ENCODE assay signal across 16 cellular contexts in genomic region chr10:35219906-35220890, GRCh38.
DNase-seq lines count a peak whose midpoint lies in the region; ATAC-seq and TF ChIP-seq lines count a peak whose summit lies in the region.
"Had no signal": no experiment of that assay in that cellular context is flagged by ENCODE, and none has a peak within 500 bp of the region (broad histone marks: within the 10 kb centered on the region; RNA-seq: fewer than 3 reads in every experiment).

No MANE protein-coding gene starts in this region.

- TF ChIP-seq EP300 in transverse colon (IDR thresholded peaks at IDR 0.05; ENCODE audit: low read depth): no peak

- H3K4me2 ChIP-seq in hepatocyte (no peak overlapping the region), osteoblast (ENCODE audit: insufficient read depth, low read length) (no peak overlapping the region)

- DNase-seq in activated naive CD4-positive, alpha-beta T cell treated with anti-CD3 and anti-CD28 coated beads, Interleukin-2, amount 50 U/mL, for 16 hours: no peak
- peak; percentile 42 to 82 for DNase-seq in SJCRH30
- peak; percentile 20 for DNase-seq in hepatocyte (ENCODE audit: low spot score)
- no peak for DNase-seq in osteoblast (ENCODE audit: insufficient read length, low spot score, missing footprints)
- DNase-seq in transverse colon: no peak
- no peak for DNase-seq in NK-92 (lab: John Stamatoyannopoulos, UW; ENCODE audit: unreplicated experiment)
- DNase-seq: body of pancreas, Caco-2, GF-D8, NCI-H1694, SW 1271, upper lobe of right lung had no signal

- H3K79me2 ChIP-seq in hepatocyte (no peaks in the 10 kb centered on the region), osteoblast (ENCODE audit: insufficient read depth, low read length) (no peaks in the 10 kb centered on the region)

- no peak overlapping the region for H3K4me3 ChIP-seq in SJCRH30
- no peak overlapping the region for H3K4me3 ChIP-seq in hepatocyte
- H3K4me3 ChIP-seq in osteoblast (ENCODE audit: insufficient read depth, low read length): no peak overlapping the region
- no peak overlapping the region for H3K4me3 ChIP-seq in transverse colon
- H3K4me3 ChIP-seq: body of pancreas, lung, upper lobe of right lung had no signal

- H3K36me3 ChIP-seq in SJCRH30: no peaks in the 10 kb centered on the region
- no peaks in the 10 kb centered on the region for H3K36me3 ChIP-seq in hepatocyte (replicated peaks; ENCODE audit: insufficient read depth, low read depth)
- no peaks in the 10 kb centered on the region for H3K36me3 ChIP-seq in osteoblast (ENCODE audit: insufficient read depth, low read length)
- no peaks in the 10 kb centered on the region for H3K36me3 ChIP-seq in transverse colon
- H3K36me3 ChIP-seq: neutrophil, upper lobe of right lung had no signal

- no peak for TF ChIP-seq CTCF in hepatocyte (IDR thresholded peaks at IDR 0.05; ENCODE audit: poor library complexity)
- no peak for TF ChIP-seq CTCF in osteoblast (IDR thresholded peaks at IDR 0.05; ENCODE audit: extremely low read depth, low read depth, low read length)
- TF ChIP-seq CTCF in transverse colon (IDR thresholded peaks at IDR 0.05): no peak

- H4K20me1 ChIP-seq in hepatocyte (ENCODE audit: insufficient read depth, poor library complexity, severe bottlenecking): no peaks in the 10 kb centered on the region
- no peaks in the 10 kb centered on the region for H4K20me1 ChIP-seq in osteoblast (ENCODE audit: insufficient read depth, low read length)

- H3K27me3 ChIP-seq in SJCRH30 (no peaks in the 10 kb centered on the region), hepatocyte (no peaks in the 10 kb centered on the region), osteoblast (ENCODE audit: insufficient read depth, low read length) (no peaks in the 10 kb centered on the region), transverse colon (no peaks in the 10 kb centered on the region)
- H3K27me3 ChIP-seq: body of pancreas, neutrophil, upper lobe of right lung had no signal

- in situ Hi-C loops in transverse colon (cut with MboI; ENCODE audit: low pct_ligation_motif_present in 1 of 4, low pct_unique_long_range_greater_than_20kb in 1 of 4, low sequenced_read_pairs in 3 of 4): loop anchor here in 3 of 4 donors (5.0 to 25.0 kb wide), 3 partner anchors 95 to 233 kb away; partner anchors contain the start of gene CREM (in 1 of the 3)

- 60% methylated on average over 4 of the region's 4 CpGs for WGBS in hepatocyte (ENCODE audit: low lambda C conversion rate, missing lambda C conversion rate)
- 46 to 56% methylated on average over 4 of the region's 4 CpGs for WGBS in transverse colon (ENCODE audit: low coverage in 1 of 2), 2 donors

- no peak for TF ChIP-seq POLR2A in transverse colon (IDR thresholded peaks at IDR 0.05)

- H3K27me3 Mint-ChIP-seq in activated naive CD4-positive, alpha-beta T cell treated with anti-CD3 and anti-CD28 coated beads, Interleukin-2, amount 50 U/mL, for 24 hours: no peaks in the 10 kb centered on the region

- ATAC-seq in HG02588 (IDR thresholded peaks at IDR 0.05; ENCODE audit: unreplicated experiment): no peak
- ATAC-seq: body of pancreas, upper lobe of right lung had no signal

- intact Hi-C loops in transverse colon (cut with DNase I; ENCODE audit: low total_unique reads): no loop called here

- H3K27ac ChIP-seq in SJCRH30 (peak overlapping the region; percentile 43), hepatocyte (peak overlapping the region; percentile 35), osteoblast (ENCODE audit: low read depth, low read length) (no peak overlapping the region), transverse colon (no peak overlapping the region)
- H3K27ac ChIP-seq: body of pancreas, neutrophil, upper lobe of right lung had no signal

- H3K36me3 Mint-ChIP-seq in activated naive CD4-positive, alpha-beta T cell treated with anti-CD3 and anti-CD28 coated beads, Interleukin-2, amount 50 U/mL, for 24 hours: no peaks in the 10 kb centered on the region

- H2AFZ ChIP-seq in hepatocyte (peak overlapping the region; percentile 42), osteoblast (ENCODE audit: low read length) (peak overlapping the region; percentile 3)

- H3K4me3 Mint-ChIP-seq in activated naive CD4-positive, alpha-beta T cell treated with anti-CD3 and anti-CD28 coated beads, Interleukin-2, amount 50 U/mL, for 24 hours: no peak overlapping the region

- peaks cover 37% of the 10 kb centered on the region for H3K4me1 ChIP-seq in SJCRH30
- no peaks in the 10 kb centered on the region for H3K4me1 ChIP-seq in hepatocyte (ENCODE audit: insufficient read depth)
- H3K4me1 ChIP-seq in osteoblast (ENCODE audit: insufficient read depth, low read length): peaks cover 2% of the 10 kb centered on the region
- peaks cover 0 to 22% (median 0%) of the 10 kb centered on the region in 4 donors for H3K4me1 ChIP-seq in transverse colon
- H3K4me1 ChIP-seq: body of pancreas had no signal

- H3K9me2 ChIP-seq in hepatocyte (replicated peaks; ENCODE audit: insufficient read depth): no peaks in the 10 kb centered on the region

- H3K4me1 Mint-ChIP-seq in activated naive CD4-positive, alpha-beta T cell treated with anti-CD3 and anti-CD28 coated beads, Interleukin-2, amount 50 U/mL, for 24 hours: peaks cover 38% of the 10 kb centered on the region

- no peaks in the 10 kb centered on the region for H3K9me3 ChIP-seq in SJCRH30 (replicated peaks)
- H3K9me3 ChIP-seq in hepatocyte (ENCODE audit: low read depth): no peaks in the 10 kb centered on the region
- no peaks in the 10 kb centered on the region for H3K9me3 ChIP-seq in osteoblast (ENCODE audit: low read depth, low read length)
- no peaks in the 10 kb centered on the region for H3K9me3 ChIP-seq in transverse colon
- H3K9me3 ChIP-seq: body of pancreas, Caco-2, neutrophil, upper lobe of right lung had no signal

- H3K27ac Mint-ChIP-seq in activated naive CD4-positive, alpha-beta T cell treated with anti-CD3 and anti-CD28 coated beads, Interleukin-2, amount 50 U/mL, for 24 hours: peak overlapping the region; percentile 35

- H3K9me3 Mint-ChIP-seq in activated naive CD4-positive, alpha-beta T cell treated with anti-CD3 and anti-CD28 coated beads, Interleukin-2, amount 50 U/mL, for 24 hours: no peaks in the 10 kb centered on the region

Comparison
In these comparisons a context has a peak if more than half of its experiments do, and no peak if none do; other contexts are left out.
1. DNase-seq: peak in SJCRH30 (2 of 2) and hepatocyte (single experiment); none in activated naive CD4-positive, alpha-beta T cell treated with anti-CD3 and anti-CD28 coated beads, Interleukin-2, amount 50 U/mL, for 16 hours (single experiment), osteoblast (single experiment), transverse colon (single experiment) and NK-92 (single experiment).
2. H3K27ac ChIP-seq: peak in SJCRH30 (single experiment) and hepatocyte (single experiment); none in osteoblast (single experiment) and transverse colon (0 of 4).